ENCODE assay signal across 18 cellular contexts in the genomic region with DNA sequence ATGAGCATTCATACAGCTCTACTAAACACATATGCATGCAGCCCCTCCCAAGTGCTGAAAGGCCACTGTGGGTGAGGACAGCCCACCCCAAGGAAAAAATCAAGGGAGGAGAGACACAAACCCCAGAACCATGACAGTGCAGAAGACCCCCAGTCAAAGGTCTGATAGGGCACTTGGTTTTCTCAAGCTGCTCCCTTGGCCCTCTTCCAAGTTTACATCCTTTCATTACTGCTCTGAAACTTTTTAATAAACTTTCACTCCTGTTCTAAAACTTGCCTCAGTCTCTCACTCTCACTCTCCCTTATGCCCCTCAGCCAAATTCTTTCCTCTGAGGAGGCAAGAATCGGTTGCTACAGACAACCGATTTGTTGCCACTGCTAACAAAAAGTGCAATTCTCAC. TPM values are rescaled to one million over a fixed set of nuclear protein-coding genes. Genes with fewer than 3 reads are reported as not detected.
DNase-seq lines count a peak whose midpoint lies in the region; ATAC-seq, FAIRE-seq and TF ChIP-seq lines count a peak whose summit lies in the region.
"Had no signal": no experiment of that assay in that cellular context is flagged by ENCODE, and none has a peak within 500 bp of the region (broad histone marks: within the 10 kb centered on the region; RNA-seq: fewer than 3 reads in every experiment).

No MANE protein-coding gene starts in this region.

- H3K36me3 ChIP-seq in HEK293 (ENCODE audit: control insufficient read depth in 2 of 2, insufficient read depth in 1 of 2, low read length in 2 of 2) (no peaks in the 10 kb centered on the region), K562 (ENCODE audit: control insufficient read depth, insufficient read depth, low read length) (no peaks in the 10 kb centered on the region)

- H3K9me1 ChIP-seq in K562 (ENCODE audit: control insufficient read depth, insufficient read depth, low read length): no peaks in the 10 kb centered on the region

- TF ChIP-seq CTCF in HEK293 (tag by site-specific recombination; IDR thresholded peaks at IDR 0.05) (no peak), K562 (IDR thresholded peaks at IDR 0.05 in 2 of 3, conservative IDR thresholded peaks at IDR 0.05 in 1 of 3; ENCODE audit: insufficient read depth in 2 of 3, low read depth in 1 of 3, low read length in 3 of 3) (no peak)

- H3K4me3 ChIP-seq in HEK293 (ENCODE audit: low read depth, low read length) (no peak overlapping the region), K562 (no peak overlapping the region)
- H3K4me3 ChIP-seq: GM12878 had no signal

- 0% methylated on average over 2 of the region's 2 CpGs for WGBS in K562 (ENCODE audit: insufficient coverage, low coverage, missing lambda C conversion rate)

- no peak for TF ChIP-seq RAD21 in K562 (CRISPR knock-in tag; conservative IDR thresholded peaks at IDR 0.05 in 1 of 2, IDR thresholded peaks at IDR 0.05 in 1 of 2)

- H3K4me1 Mint-ChIP-seq in activated T-cell treated with anti-CD3 and anti-CD28 coated beads, Interleukin-2, amount 50 U/mL, for 24 hours (ENCODE audit: low read depth): peaks cover 7% of the 10 kb centered on the region

- H3K4me1 ChIP-seq in HEK293 (ENCODE audit: control insufficient read depth, insufficient read depth, low read length): no peaks in the 10 kb centered on the region
- H3K4me1 ChIP-seq in K562 (replicated peaks in 1 of 2; ENCODE audit: control insufficient read depth in 2 of 2, insufficient read depth in 2 of 2, low read length in 2 of 2): no peaks in the 10 kb centered on the region

- no peak overlapping the region for H3K4me2 ChIP-seq in K562 (ENCODE audit: insufficient read depth, low read length)

- H3K27ac ChIP-seq in HEK293 (ENCODE audit: extremely low read depth, low read depth, low read length) (no peak overlapping the region), K562 (ENCODE audit: extremely low read depth, low read depth, low read length) (no peak overlapping the region)

- peak; percentile 18 for FAIRE-seq in GM19239 (lab: Jason Lieb, UNC)
- FAIRE-seq in K562 (lab: Jason Lieb, UNC): no peak
- FAIRE-seq: GM12878, H1 had no signal

- in situ Hi-C loops in K562 (cut with MboI): no loop called here

- no peaks in the 10 kb centered on the region for H4K20me1 ChIP-seq in K562 (replicated peaks; ENCODE audit: control insufficient read depth, insufficient read depth, low read length)

- intact Hi-C loops in K562 (cut with micrococcal nuclease): no loop called here

- no peak for DNase-seq in GM19239 (ENCODE audit: insufficient read length, low spot score)
- no peak for DNase-seq in K562 (ENCODE audit: extremely low read depth in 1 of 4, low spot score in 3 of 4)
- DNase-seq in NOMO-1 treated with dmso at 0.1 percent for 144 hours (lab: John Stamatoyannopoulos, UW; ENCODE audit: unreplicated experiment): no peak
- DNase-seq in NCI-H2227 (lab: John Stamatoyannopoulos, UW; ENCODE audit: unreplicated experiment): no peak
- no peak for DNase-seq in activated T-cell treated with anti-CD3 and anti-CD28 coated beads, Interleukin-2, amount 50 U/mL, for 24 hours
- DNase-seq: C1 segment of cervical spinal cord; Calu3; CD4-positive, alpha-beta memory T cell; COR-L47; DMS79; EL; GDM1; H7; HFFc6 had no signal

- no peak for ATAC-seq in K562
- ATAC-seq: GM12878, HCT116 had no signal

- CTCF ChIA-PET in HEK293 (lab: Yijun Ruan, JAX) (no interaction called here), K562 (lab: Yijun Ruan, JAX; ENCODE audit: low intra/inter-chr PET ratio) (interaction anchor here (0.7 kb wide), 1 partner anchor 362 kb away, joined by 3 read pairs; no protein-coding TSS in a partner anchor)

- peaks cover 2% of the 10 kb centered on the region for H3K9me3 Mint-ChIP-seq in activated T-cell treated with anti-CD3 and anti-CD28 coated beads, Interleukin-2, amount 50 U/mL, for 24 hours
- H3K9me3 Mint-ChIP-seq: HFFc6 had no signal

- H2AFZ ChIP-seq in K562 (ENCODE audit: low read depth, low read length): no peak overlapping the region

- POLR2A ChIA-PET in HEK293 (lab: Yijun Ruan, JAX) (no interaction called here), K562 (lab: Yijun Ruan, JAX) (no interaction called here)

- H3K79me2 ChIP-seq in K562 (ENCODE audit: control insufficient read depth, insufficient read depth, low read length): no peaks in the 10 kb centered on the region

- H3K27me3 ChIP-seq in K562 (ENCODE audit: control insufficient read depth in 2 of 2, insufficient read depth in 2 of 2, low read length in 2 of 2): no peaks in the 10 kb centered on the region

- H3K36me3 Mint-ChIP-seq in activated T-cell treated with anti-CD3 and anti-CD28 coated beads, Interleukin-2, amount 50 U/mL, for 24 hours (ENCODE audit: low read depth): no peaks in the 10 kb centered on the region
- H3K36me3 Mint-ChIP-seq: CD4-positive, alpha-beta memory T cell had no signal

- H3K27me3 Mint-ChIP-seq in activated T-cell treated with anti-CD3 and anti-CD28 coated beads, Interleukin-2, amount 50 U/mL, for 24 hours: peaks cover 3% of the 10 kb centered on the region

- H3K9me3 ChIP-seq in HEK293 (ENCODE audit: control insufficient read depth, insufficient read depth, low read depth, low read length) (no peaks in the 10 kb centered on the region), K562 (replicated peaks; ENCODE audit: control insufficient read depth, insufficient read depth, low read depth, low read length) (no peaks in the 10 kb centered on the region)

- no peak overlapping the region for H3K9ac ChIP-seq in K562 (ENCODE audit: insufficient read depth in 1 of 2, low read depth in 2 of 2, low read length in 2 of 2)

- no peak for TF ChIP-seq EP300 in K562 (IDR thresholded peaks at IDR 0.05; ENCODE audit: low read length)

- no peak for TF ChIP-seq POLR2A in K562 (conservative IDR thresholded peaks at IDR 0.05)

- H3K4me3 Mint-ChIP-seq in activated T-cell treated with anti-CD3 and anti-CD28 coated beads, Interleukin-2, amount 50 U/mL, for 24 hours: no peak overlapping the region
- H3K4me3 Mint-ChIP-seq: CD4-positive, alpha-beta memory T cell; HFFc6 had no signal

- no peak overlapping the region for H3K27ac Mint-ChIP-seq in activated T-cell treated with anti-CD3 and anti-CD28 coated beads, Interleukin-2, amount 50 U/mL, for 24 hours
- H3K27ac Mint-ChIP-seq: CD4-positive, alpha-beta memory T cell; HFFc6 had no signal

- BruUV-seq in K562 (replicated peaks; lab: Mats Ljungman, UMichigan): no TSS peak

TF ChIP-seq in HEK293, 187 proteins besides CTCF, POLR2A, EP300 and RAD21:
- TF ChIP-seq ZNF112 (tag by site-specific recombination; IDR thresholded peaks at IDR 0.05) (no peak), SETDB1 (IDR thresholded peaks at IDR 0.05; ENCODE audit: insufficient read length, low read length) (peak; percentile 56)

TF ChIP-seq in K562, 482 proteins besides CTCF, POLR2A, EP300 and RAD21:
- peak; percentile 53 for TF ChIP-seq NFIC (IDR thresholded peaks at IDR 0.05)
- TF ChIP-seq BDP1 (IDR thresholded peaks at IDR 0.05; ENCODE audit: insufficient read depth, insufficient read length): no peak
- TF ChIP-seq, protein P1, sequence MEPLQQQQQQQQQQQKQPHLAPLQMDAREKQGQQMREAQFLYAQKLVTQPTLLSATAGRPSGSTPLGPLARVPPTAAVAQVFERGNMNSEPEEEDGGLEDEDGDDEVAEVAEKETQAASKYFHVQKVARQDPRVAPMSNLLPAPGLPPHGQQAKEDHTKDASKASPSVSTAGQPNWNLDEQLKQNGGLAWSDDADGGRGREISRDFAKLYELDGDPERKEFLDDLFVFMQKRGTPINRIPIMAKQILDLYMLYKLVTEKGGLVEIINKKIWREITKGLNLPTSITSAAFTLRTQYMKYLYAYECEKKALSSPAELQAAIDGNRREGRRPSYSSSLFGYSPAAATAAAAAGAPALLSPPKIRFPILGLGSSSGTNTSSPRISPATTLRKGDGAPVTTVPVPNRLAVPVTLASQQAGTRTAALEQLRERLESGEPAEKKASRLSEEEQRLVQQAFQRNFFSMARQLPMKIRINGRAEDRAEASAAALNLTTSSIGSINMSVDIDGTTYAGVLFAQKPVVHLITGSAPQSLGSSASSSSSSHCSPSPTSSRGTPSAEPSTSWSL (CRISPR knock-in tag; IDR thresholded peaks at IDR 0.05; ENCODE audit: borderline replicate concordance): no peak
- no peak for TF ChIP-seq HCFC1 (IDR thresholded peaks at IDR 0.05; ENCODE audit: low read depth, low read length)
- TF ChIP-seq ZKSCAN3 (CRISPR knock-in tag; IDR thresholded peaks at IDR 0.05): no peak
- no peak for TF ChIP-seq CBX1 (IDR thresholded peaks at IDR 0.05; ENCODE audit: low read depth)
TF ChIP-seq in K562: peak in this region for 1.

RNA-seq across cellular contexts. Expression of gene IPCEF1, which starts 24.9 kb away (rescaled TPM):
- total RNA-seq in K562 (2011; cell fraction: chromatin; rRNA removed; ENCODE audit: low replicate concordance): not detected in 2 replicates
- total RNA-seq in K562 (2011; cell fraction: nucleolus; rRNA removed): not detected in 2 replicates
- not detected in 2 replicates for total RNA-seq in K562 (2011; cell fraction: nucleoplasm; rRNA removed)
- total RNA-seq in K562 (2014; rRNA removed): not detected in 2 replicates
- not detected in 2 replicates for total RNA-seq in K562 (2014; rRNA removed; fragmentation: Illumina TruSeq; extraction: Trizol)
- 0.14 TPM in 1 of 2 replicates, not detected in the other for total RNA-seq in K562 (2015; rRNA removed; fragmentation: Illumina TruSeq; extraction: Trizol)
- total RNA-seq in K562 (2021): 0.02 and 0.18 TPM in 2 replicates
- polyA plus RNA-seq in K562 (2011; rRNA removed): not detected in 2 replicates
- polyA plus RNA-seq in K562 (2011; cell fraction: cytosol; rRNA removed): 0.10 TPM in 1 of 2 replicates, not detected in the other
- polyA plus RNA-seq in K562 (2011; cell fraction: nucleus; rRNA removed): not detected in 2 replicates
- polyA plus RNA-seq in K562 (2012): not detected in 2 replicates
- polyA plus RNA-seq in K562 (2014; fragmentation: Illumina TruSeq; extraction: Trizol): not detected in 2 replicates
- not detected for polyA plus RNA-seq in K562 (2014; fragmentation: Nextera tagmentation; extraction: Ambion mirVana)
- polyA plus RNA-seq in K562 (2014; rRNA removed): not detected in 2 replicates
- 0.11 and 0.18 TPM in 2 replicates for polyA minus RNA-seq in K562 (2011; rRNA and poly(A)+ RNA removed)
- not detected in 2 replicates for polyA minus RNA-seq in K562 (2011; cell fraction: cytosol; rRNA and poly(A)+ RNA removed)
- not detected in 2 replicates for polyA minus RNA-seq in K562 (2011; cell fraction: nucleus; rRNA and poly(A)+ RNA removed)
